ENCODE assay signal across 10 cellular contexts in the genomic region with DNA sequence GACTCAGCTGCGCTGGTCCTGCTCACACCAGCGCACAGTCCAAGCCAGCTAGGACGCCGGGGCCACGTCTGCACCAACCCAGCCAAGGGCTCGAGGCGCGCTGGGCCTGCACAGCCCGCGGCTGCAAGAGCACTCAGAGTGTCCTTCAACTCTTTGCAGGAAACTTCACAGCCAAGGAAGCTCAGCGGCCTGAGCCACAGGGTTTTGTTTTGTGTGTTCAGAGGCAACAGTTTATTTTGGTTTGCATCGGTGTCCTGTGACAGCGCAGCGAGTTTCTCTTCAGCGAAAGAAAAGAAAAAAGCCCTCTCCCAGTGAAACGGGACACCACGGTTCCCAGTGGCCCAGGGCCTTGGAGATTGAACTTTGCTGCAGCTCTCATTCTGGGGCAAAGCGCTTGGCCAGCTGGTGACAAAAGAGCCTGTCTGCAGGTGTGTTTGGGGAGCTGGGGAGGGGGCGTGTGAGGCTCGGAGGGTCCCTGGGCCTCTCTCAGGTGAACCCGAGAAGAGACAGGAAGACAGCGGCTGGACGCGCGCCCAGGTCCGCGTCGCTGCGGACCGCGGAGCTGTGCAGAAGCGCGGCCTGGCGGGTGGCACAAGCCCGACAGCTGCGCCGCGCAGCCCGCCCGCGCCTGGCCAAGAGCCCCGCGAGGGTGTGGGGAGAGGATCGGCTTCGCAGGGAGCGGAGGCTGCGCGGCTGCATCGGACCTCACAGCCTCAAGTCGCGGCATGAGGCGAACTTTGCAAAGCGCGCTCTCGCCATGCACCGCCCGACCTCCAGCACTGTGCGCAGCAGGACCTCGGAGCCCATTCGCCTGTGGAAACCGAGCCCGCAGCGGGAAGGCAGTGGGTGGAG. TPM values are rescaled to one million over a fixed set of nuclear protein-coding genes. Genes with fewer than 3 reads are reported as not detected.
DNase-seq lines count a peak whose midpoint lies in the region; ATAC-seq, FAIRE-seq and TF ChIP-seq lines count a peak whose summit lies in the region.
"Had no signal": no experiment of that assay in that cellular context is flagged by ENCODE, and none has a peak within 500 bp of the region (broad histone marks: within the 10 kb centered on the region; RNA-seq: fewer than 3 reads in every experiment).

No MANE protein-coding gene starts in this region.

- H3K27ac ChIP-seq in hepatocyte, result peak overlapping the region; percentile 50

- H3K36me3 ChIP-seq in hepatocyte (replicated peaks; ENCODE audit: insufficient read depth, low read depth), result no peaks in the 10 kb centered on the region

- H3K27me3 Mint-ChIP-seq in activated naive CD8-positive, alpha-beta T cell treated with anti-CD3 and anti-CD28 coated beads for 36 hours, result peaks cover 42% of the 10 kb centered on the region

- peak overlapping the region; percentile 35 for H2AFZ ChIP-seq in hepatocyte

- no peak overlapping the region for H3K27ac Mint-ChIP-seq in activated naive CD8-positive, alpha-beta T cell treated with anti-CD3 and anti-CD28 coated beads for 36 hours

- peaks cover 16% of the 10 kb centered on the region for H3K4me1 ChIP-seq in hepatocyte (ENCODE audit: insufficient read depth)

- peak overlapping the region; percentile 49 for H3K4me3 ChIP-seq in hepatocyte

- ATAC-seq in sciatic nerve (peak; percentile 29), GM21381 (IDR thresholded peaks at IDR 0.05; ENCODE audit: unreplicated experiment) (no peak)

- peaks cover 4% of the 10 kb centered on the region for H4K20me1 ChIP-seq in hepatocyte (ENCODE audit: insufficient read depth, poor library complexity, severe bottlenecking)

- peaks cover 2% of the 10 kb centered on the region for H3K4me1 Mint-ChIP-seq in activated naive CD8-positive, alpha-beta T cell treated with anti-CD3 and anti-CD28 coated beads for 36 hours

- no peak for TF ChIP-seq CTCF in hepatocyte (IDR thresholded peaks at IDR 0.05; ENCODE audit: poor library complexity)

- DNase-seq in ELR (ENCODE audit: low read depth), result peak; percentile 30
- peak; percentile 30 for DNase-seq in amniotic epithelial cell (ENCODE audit: low read depth)
- DNase-seq in hepatocyte (ENCODE audit: low spot score), result peak; percentile 42
- DNase-seq in sciatic nerve (ENCODE audit: low spot score), result peak; percentile 61
- no peak for DNase-seq in NCI-H2029 (lab: John Stamatoyannopoulos, UW)
- DNase-seq in activated naive CD8-positive, alpha-beta T cell treated with anti-CD3 and anti-CD28 coated beads for 36 hours, result no peak
- DNase-seq in GM19239 (ENCODE audit: insufficient read length, low spot score), result no peak
- DNase-seq: activated gamma-delta T cell treated with Interleukin-2 at 50 U/mL for 16 hours had no signal

- no peaks in the 10 kb centered on the region for H3K9me3 ChIP-seq in hepatocyte (ENCODE audit: low read depth)

- no peaks in the 10 kb centered on the region for H3K36me3 Mint-ChIP-seq in activated naive CD8-positive, alpha-beta T cell treated with anti-CD3 and anti-CD28 coated beads for 36 hours

- no peaks in the 10 kb centered on the region for H3K9me2 ChIP-seq in hepatocyte (replicated peaks; ENCODE audit: insufficient read depth)

- 2% methylated on average over 63 of the region's 63 CpGs for WGBS in hepatocyte (ENCODE audit: low lambda C conversion rate, missing lambda C conversion rate)

- H3K9me3 Mint-ChIP-seq in activated naive CD8-positive, alpha-beta T cell treated with anti-CD3 and anti-CD28 coated beads for 36 hours, result no peaks in the 10 kb centered on the region

- H3K4me2 ChIP-seq in hepatocyte, result peak overlapping the region; percentile 92

- FAIRE-seq in GM19239 (lab: Jason Lieb, UNC), result no peak

- intact Hi-C loops in sciatic nerve (cut with DNase I), result loop anchor here (10.0 kb wide), 1 partner anchor 471 kb away; no protein-coding TSS in a partner anchor

- peaks cover 28% of the 10 kb centered on the region for H3K79me2 ChIP-seq in hepatocyte

- no peak overlapping the region for H3K4me3 Mint-ChIP-seq in activated naive CD8-positive, alpha-beta T cell treated with anti-CD3 and anti-CD28 coated beads for 36 hours

- H3K27me3 ChIP-seq in hepatocyte, result peaks cover 50% of the 10 kb centered on the region

RNA-seq across cellular contexts. Expression of gene CXCL12, which starts 0.9 kb away (rescaled TPM):
- total RNA-seq in hepatocyte (41.8 and 43.0 TPM in 2 replicates), sciatic nerve (394 TPM)
- polyA plus RNA-seq in hepatocyte, result 11.1 and 13.2 TPM in 2 replicates
- not detected for total RNA-seq in activated naive CD8-positive, alpha-beta T cell treated with anti-CD3 and anti-CD28 coated beads for 36 hours
- total RNA-seq: NCI-H460 had no signal

Comparison
In these comparisons a context has a peak if more than half of its experiments do, and no peak if none do; other contexts are left out.
1. DNase-seq: peak in ELR (single experiment), amniotic epithelial cell (single experiment), hepatocyte (single experiment) and sciatic nerve (single experiment); none in NCI-H2029 (single experiment), activated naive CD8-positive, alpha-beta T cell treated with anti-CD3 and anti-CD28 coated beads for 36 hours (single experiment) and GM19239 (single experiment).
2. RNA of gene CXCL12, which starts 0.9 kb away (total RNA-seq): 394 TPM in sciatic nerve (single experiment) and 41.8 to 43.0 TPM in hepatocyte; not detected in activated naive CD8-positive, alpha-beta T cell treated with anti-CD3 and anti-CD28 coated beads for 36 hours; every median in the first group is over 10 times any median in the second.